Comparison of ENCODE assay signal across 19 cellular contexts in the genomic region with DNA sequence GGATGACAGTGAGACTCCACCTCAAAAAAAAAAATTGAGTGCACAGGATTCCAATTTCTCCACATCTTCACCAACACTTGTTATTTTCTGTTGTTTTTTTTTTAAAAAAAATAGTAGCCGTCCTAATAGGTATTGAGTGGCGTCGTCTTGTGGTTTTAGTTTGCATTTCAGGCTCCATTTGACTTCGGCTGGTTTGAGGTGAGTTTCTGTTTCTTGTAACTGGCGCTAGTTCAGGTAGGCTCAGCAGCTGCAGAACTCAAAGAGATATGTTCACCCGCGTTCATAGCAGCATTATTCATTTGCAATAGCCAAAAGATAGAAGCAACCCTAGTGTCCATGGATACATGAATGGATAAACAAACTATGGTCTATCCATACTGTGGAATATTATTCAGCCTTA. TPM values are rescaled to one million over a fixed set of nuclear protein-coding genes. Genes with fewer than 3 reads are reported as not detected.
DNase-seq lines count a peak whose midpoint lies in the region; ATAC-seq and TF ChIP-seq lines count a peak whose summit lies in the region.
"Had no signal": no experiment of that assay in that cellular context is flagged by ENCODE, and none has a peak within 500 bp of the region (broad histone marks: within the 10 kb centered on the region; RNA-seq: fewer than 3 reads in every experiment).

No MANE protein-coding gene starts in this region.

- no peak overlapping the region for H3K4me3 ChIP-seq in CD4-positive, CD25-positive, alpha-beta regulatory T cell (ENCODE audit: low read depth, low read length)
- H3K4me3 ChIP-seq in smooth muscle cell, result no peak overlapping the region
- H3K4me3 ChIP-seq: hepatocyte, left lung had no signal

- no peak for TF ChIP-seq CTCF in smooth muscle cell (IDR thresholded peaks at IDR 0.05; ENCODE audit: borderline replicate concordance, insufficient read depth, poor library complexity, severe bottlenecking)

- H4K20me1 ChIP-seq in smooth muscle cell (ENCODE audit: low read depth), result no peaks in the 10 kb centered on the region

- H3K27me3 ChIP-seq in CD4-positive, CD25-positive, alpha-beta regulatory T cell (ENCODE audit: control insufficient read depth, insufficient read depth, low read length), result peaks cover 2% of the 10 kb centered on the region
- no peaks in the 10 kb centered on the region for H3K27me3 ChIP-seq in smooth muscle cell (ENCODE audit: low read depth)
- H3K27me3 ChIP-seq: hepatocyte had no signal

- H3K9ac ChIP-seq in smooth muscle cell (ENCODE audit: low read depth), result no peak overlapping the region

- no peaks in the 10 kb centered on the region for H3F3A ChIP-seq in smooth muscle cell (ENCODE audit: low read depth)

- peak in 2 of 3 donors; percentile 40 to 49 for DNase-seq in CD4-positive, CD25-positive, alpha-beta regulatory T cell
- DNase-seq in RPMI8226 (peak; percentile 75), SK-N-DZ (ENCODE audit: low spot score) (no peak), SW480 (ENCODE audit: low spot score) (no peak), smooth muscle cell (lab: John Stamatoyannopoulos, UW; ENCODE audit: unreplicated experiment) (no peak)
- no peak for DNase-seq in activated T-cell treated with anti-CD3 and anti-CD28 coated beads, Interleukin-2, amount 50 U/mL, for 4 hours
- DNase-seq: activated CD8-positive, alpha-beta T cell treated with anti-CD3 and anti-CD28 coated beads, Interleukin-2, amount 10 ng/mL, durations not matched to agents 7 days and 5 days; AML-193; left lung; NCI-H1105 treated with DMSO at 0.1 percent for 48 hours; NCI-H510A treated with DMSO at 0.1 percent for 48 hours; right cardiac atrium; stimulated activated naive CD8-positive, alpha-beta T cell treated with anti-CD3 and anti-CD28 coated beads, Interleukin-15, Interleukin-2, amounts not matched to agents 100 U/mL and 50 U/mL, for 24 hours had no signal

- H3K27ac Mint-ChIP-seq in CD4-positive, CD25-positive, alpha-beta regulatory T cell, result peak overlapping the region in 2 of 3 donors; percentile 65 to 90
- H3K27ac Mint-ChIP-seq: activated CD8-positive, alpha-beta T cell treated with anti-CD3 and anti-CD28 coated beads, Interleukin-2, amount 10 ng/mL, durations not matched to agents 7 days and 5 days had no signal

- H3K27ac ChIP-seq in CD4-positive, CD25-positive, alpha-beta regulatory T cell (ENCODE audit: insufficient read depth, low read length, poor library complexity, severe bottlenecking), result no peak overlapping the region
- H3K27ac ChIP-seq in smooth muscle cell (ENCODE audit: low read depth), result no peak overlapping the region
- H3K27ac ChIP-seq: hepatocyte, left lung had no signal

- H3K79me2 ChIP-seq in smooth muscle cell (ENCODE audit: low read depth), result no peaks in the 10 kb centered on the region
- H3K79me2 ChIP-seq: hepatocyte had no signal

- no peak overlapping the region for H3K4me2 ChIP-seq in smooth muscle cell
- H3K4me2 ChIP-seq: hepatocyte had no signal

- peak overlapping the region in 2 of 4 donors; percentile 2 to 26 for H3K4me3 Mint-ChIP-seq in CD4-positive, CD25-positive, alpha-beta regulatory T cell
- no peak overlapping the region for H3K4me3 Mint-ChIP-seq in activated T-cell treated with anti-CD3 and anti-CD28 coated beads, Interleukin-2, amount 50 U/mL, for 4 hours
- H3K4me3 Mint-ChIP-seq: activated CD8-positive, alpha-beta T cell treated with anti-CD3 and anti-CD28 coated beads, Interleukin-2, amount 10 ng/mL, durations not matched to agents 7 days and 5 days had no signal

- peak; percentile 13 to 26 for ATAC-seq in CD4-positive, CD25-positive, alpha-beta regulatory T cell (ENCODE audit: low read depth in 2 of 2)
- peak; percentile 65 for ATAC-seq in GM18498 (IDR thresholded peaks at IDR 0.05; ENCODE audit: unreplicated experiment)
- peak; percentile 66 for ATAC-seq in HG02759 (IDR thresholded peaks at IDR 0.05; ENCODE audit: unreplicated experiment)
- no peak for ATAC-seq in activated T-cell treated with anti-CD3 and anti-CD28 coated beads, Interleukin-2, amount 50 U/mL, for 4 hours
- ATAC-seq: activated CD8-positive, alpha-beta T cell treated with anti-CD3 and anti-CD28 coated beads, Interleukin-2, amount 10 ng/mL, durations not matched to agents 7 days and 5 days; esophagus mucosa; HepG2; left lung; right cardiac atrium; stimulated activated naive CD8-positive, alpha-beta T cell treated with anti-CD3 and anti-CD28 coated beads, Interleukin-15, Interleukin-2, amounts not matched to agents 100 U/mL and 50 U/mL, for 24 hours had no signal

- peaks cover 0 to 1% (median 0%) of the 10 kb centered on the region in 7 donors for H3K9me3 Mint-ChIP-seq in CD4-positive, CD25-positive, alpha-beta regulatory T cell
- H3K9me3 Mint-ChIP-seq in activated T-cell treated with anti-CD3 and anti-CD28 coated beads, Interleukin-2, amount 50 U/mL, for 4 hours, result no peaks in the 10 kb centered on the region

- H3K27me3 Mint-ChIP-seq in CD4-positive, CD25-positive, alpha-beta regulatory T cell, result peaks cover 15% of the 10 kb centered on the region
- peaks cover 2% of the 10 kb centered on the region for H3K27me3 Mint-ChIP-seq in activated T-cell treated with anti-CD3 and anti-CD28 coated beads, Interleukin-2, amount 50 U/mL, for 4 hours (ENCODE audit: low read depth)

- no peaks in the 10 kb centered on the region for H3K36me3 Mint-ChIP-seq in CD4-positive, CD25-positive, alpha-beta regulatory T cell
- H3K36me3 Mint-ChIP-seq in activated T-cell treated with anti-CD3 and anti-CD28 coated beads, Interleukin-2, amount 50 U/mL, for 4 hours (ENCODE audit: insufficient read depth), result no peaks in the 10 kb centered on the region

- WGBS in smooth muscle cell (ENCODE audit: low lambda C conversion rate), result 96% methylated on average over 7 of the region's 7 CpGs

- no peaks in the 10 kb centered on the region for H3K36me3 ChIP-seq in CD4-positive, CD25-positive, alpha-beta regulatory T cell (ENCODE audit: control insufficient read depth, insufficient read depth, low read length)
- no peaks in the 10 kb centered on the region for H3K36me3 ChIP-seq in smooth muscle cell (ENCODE audit: low read depth)
- H3K36me3 ChIP-seq: left lung had no signal

- H2AFZ ChIP-seq in smooth muscle cell (ENCODE audit: low read depth), result no peak overlapping the region
- H2AFZ ChIP-seq: hepatocyte had no signal

- H3K9me3 ChIP-seq in CD4-positive, CD25-positive, alpha-beta regulatory T cell (ENCODE audit: control insufficient read depth in 2 of 2, low read length in 2 of 2), result no peaks in the 10 kb centered on the region
- H3K9me3 ChIP-seq in smooth muscle cell (replicated peaks; ENCODE audit: low read depth), result no peaks in the 10 kb centered on the region
- H3K9me3 ChIP-seq: left lung had no signal

- H3K4me1 ChIP-seq in CD4-positive, CD25-positive, alpha-beta regulatory T cell (ENCODE audit: control insufficient read depth, insufficient read depth, low read length, poor library complexity, severe bottlenecking), result peaks cover 29% of the 10 kb centered on the region
- peaks cover 7% of the 10 kb centered on the region for H3K4me1 ChIP-seq in smooth muscle cell (ENCODE audit: low read depth)

- H3K4me1 Mint-ChIP-seq in CD4-positive, CD25-positive, alpha-beta regulatory T cell, result peaks cover 0 to 48% (median 20%) of the 10 kb centered on the region in 4 donors
- peaks cover 28% of the 10 kb centered on the region for H3K4me1 Mint-ChIP-seq in activated T-cell treated with anti-CD3 and anti-CD28 coated beads, Interleukin-2, amount 50 U/mL, for 4 hours (ENCODE audit: low read depth)

RNA-seq across cellular contexts. Expression of gene TMEM235, which starts 44.7 kb away (rescaled TPM):
- total RNA-seq in CD4-positive, CD25-positive, alpha-beta regulatory T cell, result not detected
- not detected for polyA plus RNA-seq in CD4-positive, CD25-positive, alpha-beta regulatory T cell
- polyA plus RNA-seq in SK-N-DZ (2014; cell fraction: cytosol; rRNA removed), result 0.63 TPM in 1 of 2 replicates, not detected in the other
- 0.60 and 1.3 TPM in 2 replicates for polyA plus RNA-seq in SK-N-DZ (2014; cell fraction: nucleus; rRNA removed)
- total RNA-seq in smooth muscle cell, result not detected in 2 replicates
- not detected in 2 replicates for polyA plus RNA-seq in smooth muscle cell
- total RNA-seq in activated T-cell treated with anti-CD3 and anti-CD28 coated beads, Interleukin-2, amount 50 U/mL, for 4 hours, result not detected
- total RNA-seq: activated CD8-positive, alpha-beta T cell treated with anti-CD3 and anti-CD28 coated beads, Interleukin-2, amount 10 ng/mL, durations not matched to agents 7 days and 5 days; esophagus mucosa; HepG2; left lung; right cardiac atrium had no signal
- polyA plus RNA-seq: HepG2, neural cell, right cardiac atrium had no signal

Comparison
In these comparisons a context has a peak if more than half of its experiments do, and no peak if none do; other contexts are left out.
1. ATAC-seq: peak in CD4-positive, CD25-positive, alpha-beta regulatory T cell (2 of 2), GM18498 (single experiment) and HG02759 (single experiment); none in activated T-cell treated with anti-CD3 and anti-CD28 coated beads, Interleukin-2, amount 50 U/mL, for 4 hours (0 of 2).
2. DNase-seq: peak in CD4-positive, CD25-positive, alpha-beta regulatory T cell (2 of 3) and RPMI8226 (single experiment); none in SK-N-DZ (single experiment), SW480 (single experiment), smooth muscle cell (single experiment) and activated T-cell treated with anti-CD3 and anti-CD28 coated beads, Interleukin-2, amount 50 U/mL, for 4 hours (single experiment).